ENCODE assay signal across 27 cellular contexts in genomic region chr1:152009691-152010090, GRCh38. TPM values are rescaled to one million over a fixed set of nuclear protein-coding genes. Genes with fewer than 3 reads are reported as not detected.
"Had no signal": no experiment of that assay in that cellular context is flagged by ENCODE, and none has a peak within 500 bp of the region (broad histone marks: within the 10 kb centered on the region; RNA-seq: fewer than 3 reads in every experiment).

No MANE protein-coding gene starts in this region.

- DNase-seq: hypothalamus; immature natural killer cell; left ventricle myocardium superior; lower lobe of right lung; mesendoderm; naive B cell; natural killer cell; nucleus accumbens; stimulated activated CD4-positive, alpha-beta T cell treated with anti-CD3 and anti-CD28 coated beads, Interleukin-12 subunit alpha, Interleukin-12 subunit beta, amount 100 ng/mL, for 4 hours; stimulated activated CD4-positive, alpha-beta T cell treated with anti-CD3 and anti-CD28 coated beads, Interleukin-15, amount 100 ng/mL, for 24 hours; stimulated activated CD4-positive, alpha-beta T cell treated with anti-CD3 and anti-CD28 coated beads, Interleukin-2, amount 100 ng/mL, for 24 hours; stimulated activated CD4-positive, alpha-beta T cell treated with anti-CD3 and anti-CD28 coated beads, Interleukin-4, amount 100 ng/mL, for 1 hour; stimulated activated naive B cell treated with anti-CD40 and anti-IgM and Interleukin-4, amounts not matched to agents 10 μg/mL and 1 μg/mL and 100 μg/mL, for 72 hours; stimulated activated naive CD8-positive, alpha-beta T cell treated with anti-CD3 and anti-CD28 coated beads, Interleukin-15, Interleukin-2, amounts not matched to agents 100 U/mL and 50 U/mL, for 24 hours; stomach; testis; thyroid gland; transverse colon; upper lobe of left lung had no signal

- FAIRE-seq: islet of Langerhans had no signal

- H3K9me3 Mint-ChIP-seq: mesothelial cell of epicardium; naive B cell; natural killer cell; stimulated activated naive B cell treated with anti-CD40 and anti-IgM and Interleukin-4, amounts not matched to agents 10 μg/mL and 1 μg/mL and 100 μg/mL, for 72 hours had no signal

- H2AFZ ChIP-seq: parathyroid adenoma had no signal

- H3K79me2 ChIP-seq: parathyroid adenoma had no signal

- ATAC-seq: left ventricle myocardium superior; lower lobe of right lung; natural killer cell; sciatic nerve; stimulated activated naive B cell treated with anti-CD40 and anti-IgM and Interleukin-4, amounts not matched to agents 10 μg/mL and 1 μg/mL and 100 μg/mL, for 72 hours; stimulated activated naive CD8-positive, alpha-beta T cell treated with anti-CD3 and anti-CD28 coated beads, Interleukin-15, Interleukin-2, amounts not matched to agents 100 U/mL and 50 U/mL, for 24 hours had no signal

- H3K9me3 ChIP-seq: lower lobe of right lung, right atrium auricular region, stomach, testis, thyroid gland, transverse colon, upper lobe of left lung, vagina had no signal

- H3K27ac ChIP-seq: lower lobe of right lung, parathyroid adenoma, right atrium auricular region, skin epidermis, stomach, testis, thyroid gland, transverse colon, upper lobe of left lung, vagina had no signal

- H3K4me3 ChIP-seq: lower lobe of right lung, right atrium auricular region, skin epidermis, stomach, testis, thyroid gland, transverse colon, upper lobe of left lung, vagina had no signal

- H3K27ac Mint-ChIP-seq: immature natural killer cell; mesothelial cell of epicardium; naive B cell; natural killer cell; stimulated activated naive B cell treated with anti-CD40 and anti-IgM and Interleukin-4, amounts not matched to agents 10 μg/mL and 1 μg/mL and 100 μg/mL, for 72 hours had no signal

- H3K36me3 Mint-ChIP-seq: immature natural killer cell; mesothelial cell of epicardium; naive B cell; natural killer cell; stimulated activated naive B cell treated with anti-CD40 and anti-IgM and Interleukin-4, amounts not matched to agents 10 μg/mL and 1 μg/mL and 100 μg/mL, for 72 hours had no signal

- H3K36me3 ChIP-seq: lower lobe of right lung, right atrium auricular region, stomach, thyroid gland, transverse colon, upper lobe of left lung, vagina had no signal

- H3K4me1 Mint-ChIP-seq: immature natural killer cell, naive B cell had no signal

- H3K4me1 ChIP-seq: lower lobe of right lung, parathyroid adenoma, right atrium auricular region, stomach, testis, thyroid gland, transverse colon, upper lobe of left lung, vagina had no signal

- H3K9ac ChIP-seq: parathyroid adenoma had no signal

- H3K4me3 Mint-ChIP-seq: immature natural killer cell; mesothelial cell of epicardium; naive B cell; natural killer cell; stimulated activated naive B cell treated with anti-CD40 and anti-IgM and Interleukin-4, amounts not matched to agents 10 μg/mL and 1 μg/mL and 100 μg/mL, for 72 hours had no signal

- H3K27me3 ChIP-seq: right atrium auricular region, stomach, testis, thyroid gland, transverse colon, upper lobe of left lung, vagina had no signal

RNA-seq across cellular contexts. Expression of gene S100A11, which starts 27.1 kb away (rescaled TPM):
- polyA plus RNA-seq: neural cell had no signal
